16 cellular contexts compared by ENCODE assay signal in the genomic region with DNA sequence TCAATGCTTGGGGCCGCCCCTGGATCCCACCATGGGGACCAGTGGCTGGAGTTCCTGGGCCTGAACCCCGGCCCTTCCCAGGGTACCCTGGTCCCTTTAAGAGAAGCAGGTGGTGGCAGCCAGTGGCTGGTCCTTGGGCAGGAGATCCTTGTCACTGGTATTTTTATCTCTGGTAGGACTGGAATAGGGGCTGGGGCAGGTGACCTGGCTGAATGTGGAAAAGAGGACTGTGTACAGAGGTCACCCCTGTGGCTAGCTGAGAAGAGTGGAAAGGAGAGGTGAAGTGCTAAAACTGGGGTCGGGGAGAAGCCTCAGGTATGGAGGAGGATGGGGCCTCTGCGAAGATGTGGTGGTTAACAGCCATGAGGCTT.
"Had no signal": no experiment of that assay in that cellular context is flagged by ENCODE, and none has a peak within 500 bp of the region (broad histone marks: within the 10 kb centered on the region; RNA-seq: fewer than 3 reads in every experiment).

No MANE protein-coding gene starts in this region.

- H3K4me3 ChIP-seq: lower lobe of right lung, mucosa of descending colon, stomach, suprapubic skin, tibial nerve had no signal

- FAIRE-seq: frontal cortex, islet of Langerhans, small intestine had no signal

- H3K4me1 ChIP-seq: lower lobe of right lung had no signal

- ATAC-seq: stimulated activated memory B cell treated with anti-CD40 and anti-IgM and Interleukin-4, amounts not matched to agents 10 μg/mL and 1 μg/mL and 100 μg/mL, for 72 hours had no signal

- H3K36me3 ChIP-seq: brain microvascular endothelial cell had no signal

- H3K9me3 ChIP-seq: lower lobe of right lung, mucosa of descending colon, stomach, suprapubic skin, tibial nerve had no signal

- H3K27ac ChIP-seq: brain microvascular endothelial cell, lower lobe of right lung, stomach, suprapubic skin, tibial nerve had no signal

- DNase-seq: activated T-cell treated with anti-CD3 and anti-CD28 coated beads, Interleukin-2, amount 50 U/mL, for 1 hour; aorta; central memory CD4-positive, alpha-beta T cell; effector CD8-positive, alpha-beta T cell; naive B cell; T-helper 9 cell had no signal

- H3K27me3 ChIP-seq: brain microvascular endothelial cell, stomach, suprapubic skin, tibial nerve had no signal
